ENCODE assay signal across 12 cellular contexts in genomic region chr1:156246241-156246761, GRCh38. TPM values are rescaled to one million over a fixed set of nuclear protein-coding genes. Genes with fewer than 3 reads are reported as not detected.
DNase-seq lines count a peak whose midpoint lies in the region; ATAC-seq and TF ChIP-seq lines count a peak whose summit lies in the region.
"Had no signal": no experiment of that assay in that cellular context is flagged by ENCODE, and none has a peak within 500 bp of the region (broad histone marks: within the 10 kb centered on the region; RNA-seq: fewer than 3 reads in every experiment).

No MANE protein-coding gene starts in this region.

- H3K4me1 Mint-ChIP-seq in activated naive CD8-positive, alpha-beta T cell treated with anti-CD3 and anti-CD28 coated beads, Interleukin-2, amount 50 U/mL, for 24 hours = peaks cover 24% of the 10 kb centered on the region
- H3K4me1 Mint-ChIP-seq in neural crest cell = peaks cover 25% of the 10 kb centered on the region

- no peak for ATAC-seq in activated naive CD8-positive, alpha-beta T cell treated with anti-CD3 and anti-CD28 coated beads, Interleukin-2, amount 50 U/mL, for 24 hours
- ATAC-seq in GM18909 (IDR thresholded peaks at IDR 0.05; ENCODE audit: poor library complexity, unreplicated experiment) = no peak

- H3K9me3 ChIP-seq in HEK293 (ENCODE audit: control insufficient read depth, insufficient read depth, low read depth, low read length) = no peaks in the 10 kb centered on the region
- H3K9me3 ChIP-seq: ascending aorta had no signal

- peak overlapping the region; percentile 49 for H3K27ac Mint-ChIP-seq in activated naive CD8-positive, alpha-beta T cell treated with anti-CD3 and anti-CD28 coated beads, Interleukin-2, amount 50 U/mL, for 24 hours
- no peak overlapping the region for H3K27ac Mint-ChIP-seq in neural crest cell (ENCODE audit: unreplicated experiment)

- DNase-seq in DMS 273 (lab: John Stamatoyannopoulos, UW; ENCODE audit: unreplicated experiment) (peak; percentile 62), DMS 273 treated with DMSO at 0.1 percent for 48 hours (lab: John Stamatoyannopoulos, UW) (no peak), neural crest cell (ENCODE audit: low read depth, low spot score) (no peak), HUDEP-2 (lab: John Stamatoyannopoulos, UW; ENCODE audit: unreplicated experiment in 76 of 76) (no peak), AG20443 (ENCODE audit: low spot score) (no peak)
- DNase-seq in activated naive CD8-positive, alpha-beta T cell treated with anti-CD3 and anti-CD28 coated beads, Interleukin-2, amount 50 U/mL, for 24 hours = no peak
- DNase-seq: 8988T, NCI-H1105, OCI-M1 had no signal

- H3K36me3 Mint-ChIP-seq in activated naive CD8-positive, alpha-beta T cell treated with anti-CD3 and anti-CD28 coated beads, Interleukin-2, amount 50 U/mL, for 24 hours (ENCODE audit: low read depth) = peaks cover 4% of the 10 kb centered on the region
- no peaks in the 10 kb centered on the region for H3K36me3 Mint-ChIP-seq in neural crest cell (ENCODE audit: low read depth)

- CTCF ChIA-PET in HEK293 (lab: Yijun Ruan, JAX) = interaction anchor here (0.7 to 1.6 kb wide), 3 partner anchors 17 to 105 kb away, joined by 3 to 4 read pairs (median 4); no protein-coding TSS in a partner anchor

- H3K27me3 Mint-ChIP-seq in activated naive CD8-positive, alpha-beta T cell treated with anti-CD3 and anti-CD28 coated beads, Interleukin-2, amount 50 U/mL, for 24 hours = no peaks in the 10 kb centered on the region
- peaks cover 22% of the 10 kb centered on the region for H3K27me3 Mint-ChIP-seq in neural crest cell (ENCODE audit: low read depth)

- H3K4me1 ChIP-seq in HEK293 (ENCODE audit: control insufficient read depth, insufficient read depth, low read length) = no peaks in the 10 kb centered on the region

- POLR2A ChIA-PET in HEK293 (lab: Yijun Ruan, JAX) = interaction anchor here (1.1 kb wide), 1 partner anchor 29 kb away, joined by 3 read pairs; no protein-coding TSS in a partner anchor

- no peak overlapping the region for H3K4me3 ChIP-seq in HEK293 (ENCODE audit: low read depth, low read length)

- H3K27ac ChIP-seq in HEK293 (ENCODE audit: extremely low read depth, low read depth, low read length) = no peak overlapping the region
- H3K27ac ChIP-seq: ascending aorta had no signal

- H3K9me3 Mint-ChIP-seq in activated naive CD8-positive, alpha-beta T cell treated with anti-CD3 and anti-CD28 coated beads, Interleukin-2, amount 50 U/mL, for 24 hours = no peaks in the 10 kb centered on the region
- H3K9me3 Mint-ChIP-seq in neural crest cell = no peaks in the 10 kb centered on the region

- H3K36me3 ChIP-seq in HEK293 (ENCODE audit: control insufficient read depth in 2 of 2, insufficient read depth in 1 of 2, low read length in 2 of 2) = peaks cover 0 to 33% of the 10 kb centered on the region in 2 experiments; a peak in 1 of 3 replicates

- no peak for TF ChIP-seq CTCF in HEK293 (tag by site-specific recombination; IDR thresholded peaks at IDR 0.05)
- TF ChIP-seq CTCF in neural crest cell (conservative IDR thresholded peaks at IDR 0.05) = no peak

- peak overlapping the region; percentile 8 for H3K4me3 Mint-ChIP-seq in activated naive CD8-positive, alpha-beta T cell treated with anti-CD3 and anti-CD28 coated beads, Interleukin-2, amount 50 U/mL, for 24 hours
- H3K4me3 Mint-ChIP-seq in neural crest cell = peak overlapping the region; percentile 61

TF ChIP-seq in HEK293, 187 proteins besides CTCF, POLR2A, EP300 and RAD21:
- TF ChIP-seq, protein P1, sequence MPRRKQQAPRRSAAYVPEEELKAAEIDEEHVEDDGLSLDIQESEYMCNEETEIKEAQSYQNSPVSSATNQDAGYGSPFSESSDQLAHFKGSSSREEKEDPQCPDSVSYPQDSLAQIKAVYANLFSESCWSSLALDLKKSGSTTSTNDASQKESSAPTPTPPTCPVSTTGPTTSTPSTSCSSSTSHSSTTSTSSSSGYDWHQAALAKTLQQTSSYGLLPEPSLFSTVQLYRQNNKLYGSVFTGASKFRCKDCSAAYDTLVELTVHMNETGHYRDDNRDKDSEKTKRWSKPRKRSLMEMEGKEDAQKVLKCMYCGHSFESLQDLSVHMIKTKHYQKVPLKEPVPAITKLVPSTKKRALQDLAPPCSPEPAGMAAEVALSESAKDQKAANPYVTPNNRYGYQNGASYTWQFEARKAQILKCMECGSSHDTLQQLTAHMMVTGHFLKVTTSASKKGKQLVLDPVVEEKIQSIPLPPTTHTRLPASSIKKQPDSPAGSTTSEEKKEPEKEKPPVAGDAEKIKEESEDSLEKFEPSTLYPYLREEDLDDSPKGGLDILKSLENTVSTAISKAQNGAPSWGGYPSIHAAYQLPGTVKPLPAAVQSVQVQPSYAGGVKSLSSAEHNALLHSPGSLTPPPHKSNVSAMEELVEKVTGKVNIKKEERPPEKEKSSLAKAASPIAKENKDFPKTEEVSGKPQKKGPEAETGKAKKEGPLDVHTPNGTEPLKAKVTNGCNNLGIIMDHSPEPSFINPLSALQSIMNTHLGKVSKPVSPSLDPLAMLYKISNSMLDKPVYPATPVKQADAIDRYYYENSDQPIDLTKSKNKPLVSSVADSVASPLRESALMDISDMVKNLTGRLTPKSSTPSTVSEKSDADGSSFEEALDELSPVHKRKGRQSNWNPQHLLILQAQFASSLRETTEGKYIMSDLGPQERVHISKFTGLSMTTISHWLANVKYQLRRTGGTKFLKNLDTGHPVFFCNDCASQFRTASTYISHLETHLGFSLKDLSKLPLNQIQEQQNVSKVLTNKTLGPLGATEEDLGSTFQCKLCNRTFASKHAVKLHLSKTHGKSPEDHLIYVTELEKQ (tag by site-specific recombination; IDR thresholded peaks at IDR 0.05; ENCODE audit: borderline replicate concordance) = no peak
- TF ChIP-seq ZNF626 (tag by site-specific recombination; IDR thresholded peaks at IDR 0.05) (no peak), ZNF423 (tag by site-specific recombination; IDR thresholded peaks at IDR 0.05) (no peak), ZNF585B (tag by site-specific recombination; IDR thresholded peaks at IDR 0.05) (no peak), ZFP69B (tag by site-specific recombination; IDR thresholded peaks at IDR 0.05) (no peak), ZNF654 (tag by site-specific recombination; IDR thresholded peaks at IDR 0.05; ENCODE audit: low read depth) (no peak), GLIS2 (tag by site-specific recombination; IDR thresholded peaks at IDR 0.05) (0 out of 2 replicates have a peak, but pooled peaks have one; percentile 50)
TF ChIP-seq in HEK293: peak in this region for 1.

RNA-seq across cellular contexts. Expression of gene PAQR6, which starts 1.6 kb away (rescaled TPM):
- total RNA-seq in neural crest cell = 15.8 and 17.1 TPM in 2 replicates
- total RNA-seq: ascending aorta had no signal

RNA-seq across cellular contexts. Expression of gene BGLAP, which starts 4.3 kb away (rescaled TPM):
- 2.5 and 3.0 TPM in 2 replicates for total RNA-seq in neural crest cell

RNA-seq across cellular contexts. Expression of gene PMF1, which starts 33.5 kb away (rescaled TPM):
- 82.5 and 83.3 TPM in 2 replicates for total RNA-seq in neural crest cell

RNA-seq across cellular contexts. Expression of gene SMG5, which starts 36.3 kb away (rescaled TPM):
- total RNA-seq in neural crest cell = 116 and 122 TPM in 2 replicates

RNA-seq across cellular contexts. Expression of gene TMEM79, which starts 37.8 kb away (rescaled TPM):
- 4.3 and 4.6 TPM in 2 replicates for total RNA-seq in neural crest cell
- total RNA-seq: ascending aorta had no signal
